In the genomic region with DNA sequence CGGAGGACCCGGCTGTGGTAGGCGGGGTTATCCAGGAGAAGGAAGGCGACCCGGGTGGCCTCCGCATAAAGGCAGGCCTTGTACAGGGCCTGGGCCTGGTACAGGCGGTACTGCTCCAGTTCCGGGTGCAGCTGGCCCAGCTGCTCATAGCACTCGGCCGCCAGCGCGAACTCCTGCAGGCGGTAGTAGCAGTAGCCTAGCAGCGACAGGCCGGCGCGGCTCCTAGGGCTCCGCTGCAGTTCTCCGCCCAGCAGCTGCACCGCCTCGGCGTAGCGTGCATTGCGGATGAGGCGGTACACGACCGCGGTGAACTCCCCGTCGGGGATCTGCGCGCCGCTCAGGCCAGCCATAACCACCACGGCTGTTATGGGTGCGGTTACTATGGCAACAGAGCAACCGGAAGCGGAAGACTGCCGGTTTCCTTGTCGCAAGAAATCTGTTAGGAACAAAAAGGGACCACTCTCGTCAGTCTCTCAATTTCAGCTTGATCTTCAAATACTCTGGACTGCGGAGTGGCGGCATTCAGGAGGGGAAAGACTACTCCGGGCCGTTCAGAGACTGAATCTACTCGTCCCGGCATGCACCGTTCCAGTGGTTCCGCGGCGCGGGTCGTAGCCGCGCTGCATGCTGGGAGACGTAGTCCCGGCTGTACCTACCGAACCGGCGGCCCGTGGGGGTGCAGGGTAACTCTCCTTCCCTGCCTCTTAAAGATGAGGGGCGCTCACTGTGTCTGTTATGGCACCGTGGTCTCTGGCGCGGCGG, we compare ENCODE assay signal across 8 cellular contexts.
DNase-seq lines count a peak whose midpoint lies in the region; ATAC-seq and TF ChIP-seq lines count a peak whose summit lies in the region.

No MANE protein-coding gene starts in this region.

- H3K27ac ChIP-seq in OCI-LY1 (ENCODE audit: low read depth, low read length, poor library complexity, severe bottlenecking) (peak overlapping the region; percentile 90), epithelial cell of prostate (peak overlapping the region; percentile 83)

- H3K4me1 ChIP-seq in OCI-LY1 (ENCODE audit: insufficient read depth, low read length, severe bottlenecking) (peaks cover 23% of the 10 kb centered on the region), mononuclear cell (ENCODE audit: insufficient read depth, low read length) (peaks cover 12% of the 10 kb centered on the region)

- H3K4me3 ChIP-seq in OCI-LY1 (ENCODE audit: low read depth, low read length, poor library complexity, severe bottlenecking) (peak overlapping the region; percentile 76), mononuclear cell (ENCODE audit: low read length) (peak overlapping the region; percentile 86)

- no peaks in the 10 kb centered on the region for H3K27me3 ChIP-seq in OCI-LY1 (ENCODE audit: insufficient read depth, low read length)
- H3K27me3 ChIP-seq in mononuclear cell (ENCODE audit: insufficient read depth, low read length), result no peaks in the 10 kb centered on the region

- no peaks in the 10 kb centered on the region for H3K9me2 ChIP-seq in OCI-LY1 (ENCODE audit: low read depth, low read length)

- H3K9me3 ChIP-seq in OCI-LY1 (ENCODE audit: low read length) (no peaks in the 10 kb centered on the region), mononuclear cell (ENCODE audit: low read depth, low read length) (no peaks in the 10 kb centered on the region)

- no peak for TF ChIP-seq CTCF in OCI-LY1 (IDR thresholded peaks at IDR 0.05; ENCODE audit: low read length)

- DNase-seq in DMS 273 (lab: John Stamatoyannopoulos, UW; ENCODE audit: unreplicated experiment), result peak; percentile 97
- DNase-seq in HuH-7 (ENCODE audit: low spot score), result peak; percentile 85
- DNase-seq in activated T-cell treated with anti-CD3 and anti-CD28 coated beads for 4 hours, result peak; percentile 76
- DNase-seq in epithelial cell of prostate (ENCODE audit: low read depth, low spot score), result no peak
- DNase-seq in stimulated activated CD8-positive, alpha-beta memory T cell treated with anti-CD3 and anti-CD28 coated beads, Interleukin-2, amount 100 ng/mL, for 1 hour (ENCODE audit: low read depth in 2 of 2), result peak; percentile 76 to 78

- peak overlapping the region; percentile 83 for H3K9ac ChIP-seq in OCI-LY1 (ENCODE audit: low read length)

- H3K36me3 ChIP-seq in OCI-LY1 (ENCODE audit: insufficient read depth, low read length), result no peaks in the 10 kb centered on the region

- H2AFZ ChIP-seq in OCI-LY1 (ENCODE audit: low read length), result peak overlapping the region; percentile 93

- no peaks in the 10 kb centered on the region for H3K79me2 ChIP-seq in OCI-LY1 (ENCODE audit: insufficient read depth, low read length)

- H3K4me2 ChIP-seq in OCI-LY1 (ENCODE audit: low read length), result peak overlapping the region; percentile 81

- peak; percentile 96 for ATAC-seq in GM21528 (IDR thresholded peaks at IDR 0.05; ENCODE audit: low FRiP score, unreplicated experiment)

- H4K20me1 ChIP-seq in OCI-LY1 (ENCODE audit: insufficient read depth, low read length), result no peaks in the 10 kb centered on the region

- H3F3A ChIP-seq in OCI-LY1 (ENCODE audit: insufficient read depth, low read length), result no peaks in the 10 kb centered on the region
